ENCODE assay signal across 8 cellular contexts in genomic region chr3:73056365-73057150, GRCh38. TPM values are rescaled to one million over a fixed set of nuclear protein-coding genes. Genes with fewer than 3 reads are reported as not detected.
DNase-seq lines count a peak whose midpoint lies in the region; ATAC-seq and TF ChIP-seq lines count a peak whose summit lies in the region.

No MANE protein-coding gene starts in this region.

- H3K9me3 ChIP-seq in gastroesophageal sphincter, result no peaks in the 10 kb centered on the region
- no peaks in the 10 kb centered on the region for H3K9me3 ChIP-seq in skeletal muscle satellite cell (replicated peaks; ENCODE audit: low read length)

- TF ChIP-seq POLR2A in gastroesophageal sphincter (IDR thresholded peaks at IDR 0.05), result no peak

- H3K27ac ChIP-seq in gastroesophageal sphincter, result no peak overlapping the region

- peak; percentile 39 to 64 (median 54) for TF ChIP-seq CTCF in gastroesophageal sphincter (IDR thresholded peaks at IDR 0.05)

- H3K9ac ChIP-seq in skeletal muscle satellite cell (ENCODE audit: low read depth, low read length), result peak overlapping the region; percentile 12

- H3K4me3 Mint-ChIP-seq in stimulated activated effector memory CD8-positive, alpha-beta T cell treated with anti-CD3 and anti-CD28 coated beads, Interleukin-12 subunit alpha, Interleukin-12 subunit beta, amount 100 ng/mL, for 72 hours, result no peak overlapping the region

- H3K36me3 ChIP-seq in gastroesophageal sphincter (peaks cover 0 to 4% of the 10 kb centered on the region in 2 donors), skeletal muscle satellite cell (ENCODE audit: insufficient read depth, low read length) (peaks cover 7% of the 10 kb centered on the region)

- no peak overlapping the region for H3K27ac Mint-ChIP-seq in stimulated activated effector memory CD8-positive, alpha-beta T cell treated with anti-CD3 and anti-CD28 coated beads, Interleukin-12 subunit alpha, Interleukin-12 subunit beta, amount 100 ng/mL, for 72 hours

- no peak overlapping the region for H3K4me3 ChIP-seq in gastroesophageal sphincter
- no peak overlapping the region for H3K4me3 ChIP-seq in skeletal muscle satellite cell (ENCODE audit: low read length)

- H3K27me3 ChIP-seq in gastroesophageal sphincter, result no peaks in the 10 kb centered on the region
- no peaks in the 10 kb centered on the region for H3K27me3 ChIP-seq in skeletal muscle satellite cell (ENCODE audit: control insufficient read depth, insufficient read depth, low read length)

- H3K4me1 ChIP-seq in gastroesophageal sphincter (peaks cover 3 to 51% (median 10%) of the 10 kb centered on the region in 3 donors), skeletal muscle satellite cell (ENCODE audit: control insufficient read depth, insufficient read depth, low read length) (peaks cover 31% of the 10 kb centered on the region)

- peaks cover 63% of the 10 kb centered on the region for H3K36me3 Mint-ChIP-seq in stimulated activated effector memory CD8-positive, alpha-beta T cell treated with anti-CD3 and anti-CD28 coated beads, Interleukin-12 subunit alpha, Interleukin-12 subunit beta, amount 100 ng/mL, for 72 hours

- peaks cover 22% of the 10 kb centered on the region for H3K4me1 Mint-ChIP-seq in stimulated activated effector memory CD8-positive, alpha-beta T cell treated with anti-CD3 and anti-CD28 coated beads, Interleukin-12 subunit alpha, Interleukin-12 subunit beta, amount 100 ng/mL, for 72 hours

- ATAC-seq in gastroesophageal sphincter, result no peak
- no peak for ATAC-seq in stimulated activated effector memory CD8-positive, alpha-beta T cell treated with anti-CD3 and anti-CD28 coated beads, Interleukin-12 subunit alpha, Interleukin-12 subunit beta, amount 100 ng/mL, for 72 hours

- DNase-seq in CD1c-positive myeloid dendritic cell (ENCODE audit: extremely low spot score), result peak; percentile 35
- peak; percentile 39 for DNase-seq in HEK293T (ENCODE audit: extremely low spot score)
- peak; percentile 36 for DNase-seq in SW480 (ENCODE audit: low spot score)
- DNase-seq in stimulated activated CD4-positive, alpha-beta T cell treated with anti-CD3 and anti-CD28 coated beads, Interleukin-2, amount 100 ng/mL, for 24 hours, result no peak
- no peak for DNase-seq in stimulated activated effector memory CD8-positive, alpha-beta T cell treated with anti-CD3 and anti-CD28 coated beads, Interleukin-12 subunit alpha, Interleukin-12 subunit beta, amount 100 ng/mL, for 72 hours (ENCODE audit: low spot score in 2 of 2)
- DNase-seq in occipital lobe (lab: John Stamatoyannopoulos, UW), result no peak

- POLR2A ChIA-PET in HEK293T (lab: Yijun Ruan, JAX), result interaction anchor here (0.6 kb wide), 1 partner anchor 58 kb away, joined by 3 read pairs; no protein-coding TSS in a partner anchor

- 5 to 9% methylated on average over 3 of the region's 3 CpGs for WGBS in gastroesophageal sphincter (ENCODE audit: low coverage in 1 of 2), 2 donors

- CTCF ChIA-PET in HEK293T (lab: Yijun Ruan, JAX), result interaction anchor here (0.5 to 2.2 kb wide), 9 partner anchors 11 to 205 kb away, joined by 3 to 7 read pairs (median 4); partner anchors contain the start of gene PPP4R2

- H3K4me2 ChIP-seq in skeletal muscle satellite cell (ENCODE audit: low read length), result no peak overlapping the region

- H3K9me3 Mint-ChIP-seq in stimulated activated effector memory CD8-positive, alpha-beta T cell treated with anti-CD3 and anti-CD28 coated beads, Interleukin-12 subunit alpha, Interleukin-12 subunit beta, amount 100 ng/mL, for 72 hours, result no peaks in the 10 kb centered on the region

- TF ChIP-seq EP300 in gastroesophageal sphincter (IDR thresholded peaks at IDR 0.05), result no peak

TF ChIP-seq in HEK293T, 16 proteins besides CTCF, POLR2A, EP300 and RAD21:
- TF ChIP-seq L3MBTL2 (conservative IDR thresholded peaks at IDR 0.05) (no peak), NFRKB (IDR thresholded peaks at IDR 0.05) (no peak), LEF1 (IDR thresholded peaks at IDR 0.05; ENCODE audit: borderline replicate concordance) (no peak), CTBP1 (IDR thresholded peaks at IDR 0.05; ENCODE audit: borderline replicate concordance) (no peak), BHLHE40 (IDR thresholded peaks at IDR 0.05; ENCODE audit: borderline replicate concordance) (no peak), PKNOX1 (IDR thresholded peaks at IDR 0.05) (no peak), SP1 (IDR thresholded peaks at IDR 0.05) (no peak), FOXK2 (IDR thresholded peaks at IDR 0.05) (no peak), ELF4 (IDR thresholded peaks at IDR 0.05) (no peak), ARNT (IDR thresholded peaks at IDR 0.05) (no peak), SUZ12 (IDR thresholded peaks at IDR 0.05) (no peak), HDGF (IDR thresholded peaks at IDR 0.05; ENCODE audit: borderline replicate concordance) (no peak), FOXA1 (IDR thresholded peaks at IDR 0.05) (no peak), ZNF384 (IDR thresholded peaks at IDR 0.05) (no peak), FOXM1 (IDR thresholded peaks at IDR 0.05; ENCODE audit: borderline replicate concordance) (no peak), TARDBP (IDR thresholded peaks at IDR 0.05) (no peak)

RNA-seq across cellular contexts. Expression of gene EBLN2, which starts 4.9 kb away (rescaled TPM):
- total RNA-seq in gastroesophageal sphincter, result 1 to 10 TPM in 3 of 4 donors, not detected in 1; 2.3 to 8.9 (median 5.0) TPM
- 3.5 and 5.1 TPM in 2 replicates for total RNA-seq in skeletal muscle satellite cell (2012; rRNA removed)
- total RNA-seq in occipital lobe, result 11.1 TPM

RNA-seq across cellular contexts. Expression of gene PPP4R2, which starts 59.9 kb away (rescaled TPM):
- total RNA-seq in gastroesophageal sphincter (10 to 100 TPM; 32.2 to 57.6 (median 40.2) TPM), occipital lobe (139 TPM)
- 39.5 and 41.8 TPM in 2 replicates for total RNA-seq in skeletal muscle satellite cell (2012; rRNA removed)

Comparison
In these comparisons a context has a peak if more than half of its experiments do, and no peak if none do; other contexts are left out.
1. DNase-seq: peak in CD1c-positive myeloid dendritic cell (single experiment), HEK293T (single experiment) and SW480 (single experiment); none in stimulated activated CD4-positive, alpha-beta T cell treated with anti-CD3 and anti-CD28 coated beads, Interleukin-2, amount 100 ng/mL, for 24 hours (0 of 2), stimulated activated effector memory CD8-positive, alpha-beta T cell treated with anti-CD3 and anti-CD28 coated beads, Interleukin-12 subunit alpha, Interleukin-12 subunit beta, amount 100 ng/mL, for 72 hours (0 of 2) and occipital lobe (single experiment).